ENCODE assay signal across 1 cellular context in the genomic region with DNA sequence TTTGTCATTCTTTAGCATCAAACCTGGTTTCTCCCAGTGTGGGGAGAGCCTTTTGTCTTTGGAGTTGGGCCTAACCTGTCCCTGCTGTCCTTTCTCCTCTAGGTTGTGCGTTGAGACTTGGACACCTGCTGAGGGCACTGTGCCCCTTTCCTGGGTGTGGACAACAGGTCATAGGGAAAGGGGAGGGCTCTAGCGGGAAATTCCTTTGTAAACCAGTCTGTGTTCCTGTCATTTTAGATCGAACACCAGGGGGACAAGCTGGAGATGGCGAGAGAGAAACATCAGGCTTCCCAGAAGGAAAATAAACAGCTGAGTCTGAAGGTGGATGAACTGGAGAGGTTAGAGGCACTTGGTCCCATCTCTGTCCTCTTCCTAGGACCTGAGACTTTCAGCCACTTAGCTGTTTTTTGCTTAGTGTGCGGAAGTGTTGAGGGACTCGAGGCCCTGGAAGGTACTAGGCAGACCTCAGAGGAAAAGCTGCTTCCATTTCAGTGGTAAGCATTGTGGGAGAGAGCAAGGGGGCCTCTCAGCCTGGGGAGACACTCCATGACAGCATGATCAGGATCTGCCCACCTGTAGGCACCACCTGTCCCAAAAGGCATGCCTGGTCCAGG.
A peak's percentile ranks its signal among the peaks of the same experiment; 100 is the strongest.
TF ChIP-seq lines count a peak whose summit lies in the region.

No MANE protein-coding gene starts in this region.

TF ChIP-seq in HepG2, 621 proteins besides CTCF, POLR2A, EP300 and RAD21 (continued from another document):
- TF ChIP-seq ZNF747 (CRISPR knock-in tag; IDR thresholded peaks at IDR 0.05; ENCODE audit: borderline replicate concordance), result no peak
- TF ChIP-seq CC2D1A (CRISPR knock-in tag; IDR thresholded peaks at IDR 0.05), result no peak
- TF ChIP-seq MAFK (conservative IDR thresholded peaks at IDR 0.05 in 1 of 2, IDR thresholded peaks at IDR 0.05 in 1 of 2; ENCODE audit: low read length in 2 of 2), result peak; percentile 45 to 66
- TF ChIP-seq ZNF792 (CRISPR knock-in tag; IDR thresholded peaks at IDR 0.05), result no peak
- no peak for TF ChIP-seq ZNF570 (CRISPR knock-in tag; IDR thresholded peaks at IDR 0.05; ENCODE audit: borderline replicate concordance)
- TF ChIP-seq, protein P1, sequence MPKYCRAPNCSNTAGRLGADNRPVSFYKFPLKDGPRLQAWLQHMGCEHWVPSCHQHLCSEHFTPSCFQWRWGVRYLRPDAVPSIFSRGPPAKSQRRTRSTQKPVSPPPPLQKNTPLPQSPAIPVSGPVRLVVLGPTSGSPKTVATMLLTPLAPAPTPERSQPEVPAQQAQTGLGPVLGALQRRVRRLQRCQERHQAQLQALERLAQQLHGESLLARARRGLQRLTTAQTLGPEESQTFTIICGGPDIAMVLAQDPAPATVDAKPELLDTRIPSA (CRISPR knock-in tag; IDR thresholded peaks at IDR 0.05; ENCODE audit: borderline replicate concordance), result no peak
- no peak for TF ChIP-seq EEA1 (CRISPR knock-in tag; IDR thresholded peaks at IDR 0.05; ENCODE audit: borderline replicate concordance)
- TF ChIP-seq MTF1 (CRISPR knock-in tag; IDR thresholded peaks at IDR 0.05), result no peak
- no peak for TF ChIP-seq DR1 (CRISPR knock-in tag; IDR thresholded peaks at IDR 0.05)
- no peak for TF ChIP-seq ZNF264 (CRISPR knock-in tag; IDR thresholded peaks at IDR 0.05)
- no peak for TF ChIP-seq ZNF101 (CRISPR knock-in tag; IDR thresholded peaks at IDR 0.05; ENCODE audit: borderline replicate concordance, low read depth)
- TF ChIP-seq ZFY (CRISPR knock-in tag; IDR thresholded peaks at IDR 0.05), result 0 out of 2 replicates have a peak, but pooled peaks have one; percentile 17
- TF ChIP-seq, protein P2, sequence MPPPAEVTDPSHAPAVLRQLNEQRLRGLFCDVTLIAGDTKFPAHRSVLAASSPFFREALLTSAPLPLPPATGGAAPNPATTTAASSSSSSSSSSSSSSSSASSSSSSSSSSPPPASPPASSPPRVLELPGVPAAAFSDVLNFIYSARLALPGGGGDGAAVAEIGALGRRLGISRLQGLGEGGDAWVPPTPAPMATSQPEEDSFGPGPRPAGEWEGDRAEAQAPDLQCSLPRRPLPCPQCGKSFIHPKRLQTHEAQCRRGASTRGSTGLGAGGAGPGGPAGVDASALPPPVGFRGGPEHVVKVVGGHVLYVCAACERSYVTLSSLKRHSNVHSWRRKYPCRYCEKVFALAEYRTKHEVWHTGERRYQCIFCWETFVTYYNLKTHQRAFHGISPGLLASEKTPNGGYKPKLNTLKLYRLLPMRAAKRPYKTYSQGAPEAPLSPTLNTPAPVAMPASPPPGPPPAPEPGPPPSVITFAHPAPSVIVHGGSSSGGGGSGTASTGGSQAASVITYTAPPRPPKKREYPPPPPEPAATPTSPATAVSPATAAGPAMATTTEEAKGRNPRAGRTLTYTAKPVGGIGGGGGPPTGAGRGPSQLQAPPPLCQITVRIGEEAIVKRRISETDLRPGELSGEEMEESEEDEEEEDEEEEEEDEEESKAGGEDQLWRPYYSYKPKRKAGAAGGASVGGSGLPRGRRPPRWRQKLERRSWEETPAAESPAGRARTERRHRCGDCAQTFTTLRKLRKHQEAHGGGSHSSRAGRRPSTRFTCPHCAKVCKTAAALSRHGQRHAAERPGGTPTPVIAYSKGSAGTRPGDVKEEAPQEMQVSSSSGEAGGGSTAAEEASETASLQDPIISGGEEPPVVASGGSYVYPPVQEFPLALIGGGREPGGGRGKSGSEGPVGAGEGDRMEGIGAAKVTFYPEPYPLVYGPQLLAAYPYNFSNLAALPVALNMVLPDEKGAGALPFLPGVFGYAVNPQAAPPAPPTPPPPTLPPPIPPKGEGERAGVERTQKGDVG (CRISPR knock-in tag; IDR thresholded peaks at IDR 0.05; ENCODE audit: borderline replicate concordance), result no peak
- no peak for TF ChIP-seq ZNF564 (CRISPR knock-in tag; IDR thresholded peaks at IDR 0.05)
- no peak for TF ChIP-seq ZNF569 (CRISPR knock-in tag; IDR thresholded peaks at IDR 0.05; ENCODE audit: borderline replicate concordance)
- no peak for TF ChIP-seq ARHGAP35 (CRISPR knock-in tag; IDR thresholded peaks at IDR 0.05; ENCODE audit: borderline replicate concordance)
- TF ChIP-seq ZNF737 (CRISPR knock-in tag; IDR thresholded peaks at IDR 0.05; ENCODE audit: borderline replicate concordance), result no peak
- peak; percentile 61 for TF ChIP-seq STAG1 (CRISPR knock-in tag; IDR thresholded peaks at IDR 0.05)
- TF ChIP-seq MED13 (CRISPR knock-in tag; IDR thresholded peaks at IDR 0.05), result no peak
- no peak for TF ChIP-seq SALL2 (CRISPR knock-in tag; IDR thresholded peaks at IDR 0.05)
- 0 out of 2 replicates have a peak, but pooled peaks have one; percentile 26 for TF ChIP-seq SMC3 (IDR thresholded peaks at IDR 0.05; ENCODE audit: low read length)
- TF ChIP-seq, protein P3, sequence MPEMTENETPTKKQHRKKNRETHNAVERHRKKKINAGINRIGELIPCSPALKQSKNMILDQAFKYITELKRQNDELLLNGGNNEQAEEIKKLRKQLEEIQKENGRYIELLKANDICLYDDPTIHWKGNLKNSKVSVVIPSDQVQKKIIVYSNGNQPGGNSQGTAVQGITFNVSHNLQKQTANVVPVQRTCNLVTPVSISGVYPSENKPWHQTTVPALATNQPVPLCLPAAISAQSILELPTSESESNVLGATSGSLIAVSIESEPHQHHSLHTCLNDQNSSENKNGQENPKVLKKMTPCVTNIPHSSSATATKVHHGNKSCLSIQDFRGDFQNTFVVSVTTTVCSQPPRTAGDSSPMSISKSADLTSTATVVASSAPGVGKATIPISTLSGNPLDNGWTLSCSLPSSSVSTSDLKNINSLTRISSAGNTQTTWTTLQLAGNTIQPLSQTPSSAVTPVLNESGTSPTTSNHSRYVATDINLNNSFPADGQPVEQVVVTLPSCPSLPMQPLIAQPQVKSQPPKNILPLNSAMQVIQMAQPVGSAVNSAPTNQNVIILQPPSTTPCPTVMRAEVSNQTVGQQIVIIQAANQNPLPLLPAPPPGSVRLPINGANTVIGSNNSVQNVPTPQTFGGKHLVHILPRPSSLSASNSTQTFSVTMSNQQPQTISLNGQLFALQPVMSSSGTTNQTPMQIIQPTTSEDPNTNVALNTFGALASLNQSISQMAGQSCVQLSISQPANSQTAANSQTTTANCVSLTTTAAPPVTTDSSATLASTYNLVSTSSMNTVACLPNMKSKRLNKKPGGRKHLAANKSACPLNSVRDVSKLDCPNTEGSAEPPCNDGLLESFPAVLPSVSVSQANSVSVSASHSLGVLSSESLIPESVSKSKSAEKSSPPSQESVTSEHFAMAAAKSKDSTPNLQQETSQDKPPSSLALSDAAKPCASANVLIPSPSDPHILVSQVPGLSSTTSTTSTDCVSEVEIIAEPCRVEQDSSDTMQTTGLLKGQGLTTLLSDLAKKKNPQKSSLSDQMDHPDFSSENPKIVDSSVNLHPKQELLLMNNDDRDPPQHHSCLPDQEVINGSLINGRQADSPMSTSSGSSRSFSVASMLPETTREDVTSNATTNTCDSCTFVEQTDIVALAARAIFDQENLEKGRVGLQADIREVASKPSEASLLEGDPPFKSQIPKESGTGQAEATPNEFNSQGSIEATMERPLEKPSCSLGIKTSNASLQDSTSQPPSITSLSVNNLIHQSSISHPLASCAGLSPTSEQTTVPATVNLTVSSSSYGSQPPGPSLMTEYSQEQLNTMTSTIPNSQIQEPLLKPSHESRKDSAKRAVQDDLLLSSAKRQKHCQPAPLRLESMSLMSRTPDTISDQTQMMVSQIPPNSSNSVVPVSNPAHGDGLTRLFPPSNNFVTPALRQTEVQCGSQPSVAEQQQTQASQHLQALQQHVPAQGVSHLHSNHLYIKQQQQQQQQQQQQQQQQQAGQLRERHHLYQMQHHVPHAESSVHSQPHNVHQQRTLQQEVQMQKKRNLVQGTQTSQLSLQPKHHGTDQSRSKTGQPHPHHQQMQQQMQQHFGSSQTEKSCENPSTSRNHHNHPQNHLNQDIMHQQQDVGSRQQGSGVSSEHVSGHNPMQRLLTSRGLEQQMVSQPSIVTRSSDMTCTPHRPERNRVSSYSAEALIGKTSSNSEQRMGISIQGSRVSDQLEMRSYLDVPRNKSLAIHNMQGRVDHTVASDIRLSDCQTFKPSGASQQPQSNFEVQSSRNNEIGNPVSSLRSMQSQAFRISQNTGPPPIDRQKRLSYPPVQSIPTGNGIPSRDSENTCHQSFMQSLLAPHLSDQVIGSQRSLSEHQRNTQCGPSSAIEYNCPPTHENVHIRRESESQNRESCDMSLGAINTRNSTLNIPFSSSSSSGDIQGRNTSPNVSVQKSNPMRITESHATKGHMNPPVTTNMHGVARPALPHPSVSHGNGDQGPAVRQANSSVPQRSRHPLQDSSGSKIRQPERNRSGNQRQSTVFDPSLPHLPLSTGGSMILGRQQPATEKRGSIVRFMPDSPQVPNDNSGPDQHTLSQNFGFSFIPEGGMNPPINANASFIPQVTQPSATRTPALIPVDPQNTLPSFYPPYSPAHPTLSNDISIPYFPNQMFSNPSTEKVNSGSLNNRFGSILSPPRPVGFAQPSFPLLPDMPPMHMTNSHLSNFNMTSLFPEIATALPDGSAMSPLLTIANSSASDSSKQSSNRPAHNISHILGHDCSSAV (CRISPR knock-in tag; IDR thresholded peaks at IDR 0.05; ENCODE audit: borderline replicate concordance), result no peak
- TF ChIP-seq CHD4 (IDR thresholded peaks at IDR 0.05; ENCODE audit: borderline replicate concordance, low read length), result no peak
- no peak for TF ChIP-seq PHB2 (IDR thresholded peaks at IDR 0.05; ENCODE audit: partially characterized antibody)
- TF ChIP-seq, protein P4, sequence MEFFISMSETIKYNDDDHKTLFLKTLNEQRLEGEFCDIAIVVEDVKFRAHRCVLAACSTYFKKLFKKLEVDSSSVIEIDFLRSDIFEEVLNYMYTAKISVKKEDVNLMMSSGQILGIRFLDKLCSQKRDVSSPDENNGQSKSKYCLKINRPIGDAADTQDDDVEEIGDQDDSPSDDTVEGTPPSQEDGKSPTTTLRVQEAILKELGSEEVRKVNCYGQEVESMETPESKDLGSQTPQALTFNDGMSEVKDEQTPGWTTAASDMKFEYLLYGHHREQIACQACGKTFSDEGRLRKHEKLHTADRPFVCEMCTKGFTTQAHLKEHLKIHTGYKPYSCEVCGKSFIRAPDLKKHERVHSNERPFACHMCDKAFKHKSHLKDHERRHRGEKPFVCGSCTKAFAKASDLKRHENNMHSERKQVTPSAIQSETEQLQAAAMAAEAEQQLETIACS (CRISPR knock-in tag; IDR thresholded peaks at IDR 0.05), result no peak
- TF ChIP-seq SNAI1 (CRISPR knock-in tag; IDR thresholded peaks at IDR 0.05; ENCODE audit: borderline replicate concordance), result no peak
